Comparison of ENCODE assay signal across 12 cellular contexts in the genomic region with DNA sequence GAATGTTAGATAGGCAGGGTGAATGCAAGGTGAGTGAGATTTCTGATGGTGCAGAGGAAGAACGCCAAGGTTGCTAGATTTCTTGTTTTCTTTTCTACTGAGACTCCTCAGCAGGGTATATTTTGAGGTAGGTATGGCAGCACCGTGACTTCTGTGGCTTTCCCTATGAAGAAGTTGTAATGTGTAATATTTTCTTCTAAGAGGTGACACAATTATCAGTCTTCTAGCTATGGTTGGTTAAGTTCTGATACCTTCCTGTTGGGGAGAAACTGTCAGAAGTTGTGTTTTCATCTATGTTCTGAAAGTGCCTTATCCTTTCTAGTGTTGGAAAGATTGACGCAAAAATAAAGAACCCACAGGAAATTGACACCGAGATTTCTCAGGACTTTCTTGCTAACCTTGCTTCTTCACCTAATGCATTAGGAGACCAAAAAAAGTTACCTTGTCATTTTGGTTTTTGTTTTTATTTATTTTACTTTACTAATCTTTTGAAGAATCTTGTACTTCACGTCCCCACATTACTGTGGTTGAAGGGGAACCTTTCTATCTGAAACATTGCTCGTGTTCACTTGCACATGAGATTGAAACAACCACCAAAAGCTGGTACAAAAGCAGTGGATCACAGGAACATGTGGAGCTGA. TPM values are rescaled to one million over a fixed set of nuclear protein-coding genes. Genes with fewer than 3 reads are reported as not detected.
DNase-seq lines count a peak whose midpoint lies in the region; ATAC-seq and TF ChIP-seq lines count a peak whose summit lies in the region.
"Had no signal": no experiment of that assay in that cellular context is flagged by ENCODE, and none has a peak within 500 bp of the region (broad histone marks: within the 10 kb centered on the region; RNA-seq: fewer than 3 reads in every experiment).

No MANE protein-coding gene starts in this region.

- peaks cover 0 to 18% (median 15%) of the 10 kb centered on the region in 4 donors for H3K9me3 ChIP-seq in stomach

- WGBS in stomach, 5 donors = 73 to 84% (median 78%) methylated on average over 6 of the region's 6 CpGs

- peaks cover 0 to 41% (median 27%) of the 10 kb centered on the region in 4 donors for H3K36me3 ChIP-seq in stomach
- H3K36me3 ChIP-seq: brain microvascular endothelial cell had no signal

- DNase-seq in activated T-cell treated with anti-CD3 and anti-CD28 coated beads, Interleukin-2, amount 50 U/mL, for 4 hours = peak; percentile 15
- no peak for DNase-seq in activated T-cell treated with anti-CD3 and anti-CD28 coated beads for 4 hours
- peak; percentile 10 for DNase-seq in activated CD4-positive, alpha-beta T cell treated with anti-CD3 and anti-CD28 coated beads, Interleukin-2, amount 50 U/mL, for 1 hour
- DNase-seq in stomach = no peak
- no peak for DNase-seq in NCI-H226
- DNase-seq in cerebellar cortex (ENCODE audit: low spot score) = no peak
- no peak for DNase-seq in Right ventricle myocardium inferior (ENCODE audit: missing footprints)
- DNase-seq: brain microvascular endothelial cell; heart right ventricle; nucleus accumbens; stimulated activated CD8-positive, alpha-beta memory T cell treated with anti-CD3 and anti-CD28 coated beads, Interleukin-4, amount 100 ng/mL, for 48 hours had no signal

- peak overlapping the region; percentile 48 for H3K4me3 Mint-ChIP-seq in activated T-cell treated with anti-CD3 and anti-CD28 coated beads, Interleukin-2, amount 50 U/mL, for 4 hours

- H3K27me3 Mint-ChIP-seq in activated T-cell treated with anti-CD3 and anti-CD28 coated beads, Interleukin-2, amount 50 U/mL, for 4 hours (ENCODE audit: low read depth) = no peaks in the 10 kb centered on the region

- intact Hi-C loops in stomach (cut with DNase I; ENCODE audit: low total_unique reads) = no loop called here
- intact Hi-C loops in Right ventricle myocardium inferior (cut with DNase I) = no loop called here

- TF ChIP-seq POLR2A in stomach (IDR thresholded peaks at IDR 0.05) = no peak

- H3K4me1 ChIP-seq in stomach = no peaks in the 10 kb centered on the region

- no peak for TF ChIP-seq EP300 in stomach (IDR thresholded peaks at IDR 0.05)

- no peak overlapping the region for H3K4me3 ChIP-seq in stomach
- H3K4me3 ChIP-seq: heart right ventricle had no signal

- peak; percentile 89 to 96 for ATAC-seq in activated T-cell treated with anti-CD3 and anti-CD28 coated beads, Interleukin-2, amount 50 U/mL, for 4 hours
- ATAC-seq in HG02884 (IDR thresholded peaks at IDR 0.05; ENCODE audit: unreplicated experiment) (peak; percentile 51), Right ventricle myocardium inferior (no peak)

- peaks cover 50% of the 10 kb centered on the region for H3K36me3 Mint-ChIP-seq in activated T-cell treated with anti-CD3 and anti-CD28 coated beads, Interleukin-2, amount 50 U/mL, for 4 hours (ENCODE audit: insufficient read depth)

- no peaks in the 10 kb centered on the region for H3K27me3 ChIP-seq in stomach
- H3K27me3 ChIP-seq: brain microvascular endothelial cell, heart right ventricle had no signal

- TF ChIP-seq CTCF in stomach (IDR thresholded peaks at IDR 0.05) = no peak

- peaks cover 24% of the 10 kb centered on the region for H3K9me3 Mint-ChIP-seq in activated T-cell treated with anti-CD3 and anti-CD28 coated beads, Interleukin-2, amount 50 U/mL, for 4 hours

- peak overlapping the region in 3 of 5 donors; percentile 39 to 73 (median 49) for H3K27ac ChIP-seq in stomach
- H3K27ac ChIP-seq: brain microvascular endothelial cell had no signal

- H3K4me1 Mint-ChIP-seq in activated T-cell treated with anti-CD3 and anti-CD28 coated beads, Interleukin-2, amount 50 U/mL, for 4 hours (ENCODE audit: low read depth) = peaks cover 72% of the 10 kb centered on the region

RNA-seq across cellular contexts. Expression of gene IL18R1, which starts 11.9 kb away (rescaled TPM):
- 10 to 100 TPM; 15.7 to 19.3 (median 17.9) TPM for total RNA-seq in activated T-cell treated with anti-CD3 and anti-CD28 coated beads, Interleukin-2, amount 50 U/mL, for 4 hours
- total RNA-seq in stomach = 10 to 100 TPM in 3 of 5 donors, 1 to 10 TPM in 1, under 1 TPM in 1; 0.29 to 83.9 (median 10.1) TPM
- polyA plus RNA-seq in stomach = 1 to 10 TPM; 1.5 to 2.7 (median 2.3) TPM
- 1.0 TPM for total RNA-seq in Right ventricle myocardium inferior

RNA-seq across cellular contexts. Expression of gene IL18RAP, which starts 55.5 kb away (rescaled TPM):
- 1 to 10 TPM; 5.2 to 9.6 (median 8.3) TPM for total RNA-seq in activated T-cell treated with anti-CD3 and anti-CD28 coated beads, Interleukin-2, amount 50 U/mL, for 4 hours
- total RNA-seq in stomach = 10 to 100 TPM in 2 of 5 donors, 1 to 10 TPM in 2, not detected in 1; 1.8 to 33.3 (median 10.4) TPM
- 1 to 10 TPM in 2 of 3 donors, under 1 TPM in 1; 0.50 to 1.7 (median 1.2) TPM for polyA plus RNA-seq in stomach
- total RNA-seq in Right ventricle myocardium inferior = 0.30 TPM

RNA-seq across cellular contexts. Expression of gene IL1RL1, which starts 56.1 kb away (rescaled TPM):
- total RNA-seq in activated T-cell treated with anti-CD3 and anti-CD28 coated beads, Interleukin-2, amount 50 U/mL, for 4 hours = under 1 TPM; 0.26 to 0.58 (median 0.38) TPM
- 10 to 100 TPM in 4 of 5 donors, under 1 TPM in 1; 0.29 to 61.7 (median 29.4) TPM for total RNA-seq in stomach
- 10 to 100 TPM in 2 of 3 donors, 1 to 10 TPM in 1; 2.9 to 40.9 (median 21.4) TPM for polyA plus RNA-seq in stomach
- 1.7 TPM for total RNA-seq in Right ventricle myocardium inferior

Comparison
In these comparisons a context has a peak if more than half of its experiments do, and no peak if none do; other contexts are left out.
1. DNase-seq: peak in activated T-cell treated with anti-CD3 and anti-CD28 coated beads, Interleukin-2, amount 50 U/mL, for 4 hours (single experiment) and activated CD4-positive, alpha-beta T cell treated with anti-CD3 and anti-CD28 coated beads, Interleukin-2, amount 50 U/mL, for 1 hour (single experiment); none in activated T-cell treated with anti-CD3 and anti-CD28 coated beads for 4 hours (single experiment), stomach (single experiment), NCI-H226 (single experiment), cerebellar cortex (single experiment) and Right ventricle myocardium inferior (single experiment).